In the genomic region with DNA sequence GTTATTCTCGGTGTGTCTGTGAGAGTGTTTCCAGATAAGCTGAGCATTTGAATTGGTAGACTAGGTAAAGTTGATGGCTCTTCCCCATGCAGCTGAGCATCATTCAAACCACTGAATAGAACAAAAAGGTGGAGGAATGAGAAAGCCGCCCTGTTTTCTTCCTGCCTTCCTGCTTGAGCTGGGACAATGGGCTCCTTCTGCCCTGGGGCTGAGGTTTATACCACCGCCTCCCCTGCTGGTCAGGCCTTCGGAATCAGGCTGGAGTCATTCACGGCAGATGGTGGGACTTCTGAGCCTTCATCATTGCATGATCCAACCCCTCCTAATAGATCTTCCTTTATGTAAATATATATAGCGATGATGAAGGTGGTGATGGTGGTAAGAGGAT, we compare ENCODE assay signal across 25 cellular contexts.
DNase-seq lines count a peak whose midpoint lies in the region; ATAC-seq, FAIRE-seq and TF ChIP-seq lines count a peak whose summit lies in the region.
"Had no signal": no experiment of that assay in that cellular context is flagged by ENCODE, and none has a peak within 500 bp of the region (broad histone marks: within the 10 kb centered on the region; RNA-seq: fewer than 3 reads in every experiment).

No MANE protein-coding gene starts in this region.

- H3K27ac Mint-ChIP-seq in activated naive CD4-positive, alpha-beta T cell treated with anti-CD3 and anti-CD28 coated beads, Interleukin-2, amount 10 ng/mL, durations not matched to agents 7 days and 5 days: peak overlapping the region; percentile 16
- H3K27ac Mint-ChIP-seq: CD14-positive monocyte; CD8-positive, alpha-beta memory T cell had no signal

- no peaks in the 10 kb centered on the region for H3K9me3 Mint-ChIP-seq in activated naive CD4-positive, alpha-beta T cell treated with anti-CD3 and anti-CD28 coated beads, Interleukin-2, amount 10 ng/mL, durations not matched to agents 7 days and 5 days
- H3K9me3 Mint-ChIP-seq: CD8-positive, alpha-beta memory T cell had no signal

- no peak for FAIRE-seq in GM12892 (lab: Jason Lieb, UNC)
- FAIRE-seq: H1, RCC 7860 had no signal

- no peak overlapping the region for H3K4me3 ChIP-seq in SJCRH30
- H3K4me3 ChIP-seq: SJSA1 had no signal

- H3K27ac ChIP-seq in SJCRH30 (peak overlapping the region; percentile 88), caudate nucleus (ENCODE audit: low read depth, low read length) (no peak overlapping the region)
- H3K27ac ChIP-seq: SJSA1 had no signal

- no peaks in the 10 kb centered on the region for H3K36me3 Mint-ChIP-seq in activated naive CD4-positive, alpha-beta T cell treated with anti-CD3 and anti-CD28 coated beads, Interleukin-2, amount 10 ng/mL, durations not matched to agents 7 days and 5 days
- H3K36me3 Mint-ChIP-seq: CD14-positive monocyte had no signal

- peaks cover 24% of the 10 kb centered on the region for H3K27me3 Mint-ChIP-seq in activated naive CD4-positive, alpha-beta T cell treated with anti-CD3 and anti-CD28 coated beads, Interleukin-2, amount 10 ng/mL, durations not matched to agents 7 days and 5 days

- TF ChIP-seq POLR2A in GM12892 (IDR thresholded peaks at IDR 0.05; ENCODE audit: low read depth, low read length): no peak

- ATAC-seq in left lobe of liver: no peak
- ATAC-seq: Right ventricle myocardium inferior had no signal

- H3K4me1 Mint-ChIP-seq in activated naive CD4-positive, alpha-beta T cell treated with anti-CD3 and anti-CD28 coated beads, Interleukin-2, amount 10 ng/mL, durations not matched to agents 7 days and 5 days: no peaks in the 10 kb centered on the region
- H3K4me1 Mint-ChIP-seq: CD14-positive monocyte; CD8-positive, alpha-beta memory T cell had no signal

- H3K4me3 Mint-ChIP-seq in activated naive CD4-positive, alpha-beta T cell treated with anti-CD3 and anti-CD28 coated beads, Interleukin-2, amount 10 ng/mL, durations not matched to agents 7 days and 5 days: no peak overlapping the region
- H3K4me3 Mint-ChIP-seq: CD14-positive monocyte; CD8-positive, alpha-beta memory T cell had no signal

- no peak for DNase-seq in activated naive CD4-positive, alpha-beta T cell treated with anti-CD3 and anti-CD28 coated beads, Interleukin-2, amount 10 ng/mL, durations not matched to agents 7 days and 5 days
- DNase-seq in activated naive CD4-positive, alpha-beta T cell treated with Interleukin-2 at 50 U/mL for 16 hours: no peak
- DNase-seq in SJCRH30 (peak in 1 of 2 experiments; percentile 42), left lobe of liver (ENCODE audit: low spot score) (peak; percentile 12), NCI-H69 (lab: John Stamatoyannopoulos, UW) (no peak), caudate nucleus (lab: John Stamatoyannopoulos, UW) (no peak), GM12892 (ENCODE audit: insufficient read length) (no peak)
- DNase-seq: 8988T; ACHN; BE2C; Calu3; CD8-positive, alpha-beta memory T cell; IMR-90; KG1; MM.1S; NCI-H1694 treated with DMSO at 0.1 percent for 48 hours; NCI-H2081; NCI-H2227 treated with DMSO at 0.1 percent for 48 hours; NCI-H526 treated with DMSO at 0.1 percent for 48 hours; OCI-M1 had no signal

- H3K27me3 ChIP-seq in SJCRH30: no peaks in the 10 kb centered on the region
- H3K27me3 ChIP-seq: BE2C, SJSA1 had no signal

- H3K36me3 ChIP-seq in SJCRH30: no peaks in the 10 kb centered on the region
- H3K36me3 ChIP-seq: BE2C, SJSA1 had no signal

- CTCF ChIA-PET in activated naive CD4-positive, alpha-beta T cell treated with anti-CD3 and anti-CD28 coated beads, Interleukin-2, amount 10 ng/mL, durations not matched to agents 7 days and 5 days (lab: Charles Lee): no interaction called here

- H3K9me3 ChIP-seq in SJCRH30 (replicated peaks): peaks cover 7% of the 10 kb centered on the region
- H3K9me3 ChIP-seq: SJSA1 had no signal

- peaks cover 29% of the 10 kb centered on the region for H3K4me1 ChIP-seq in SJCRH30
- H3K4me1 ChIP-seq: BE2C, SJSA1 had no signal
